ENCODE assay signal across 13 cellular contexts in genomic region chr22:27252282-27253049, GRCh38.
DNase-seq lines count a peak whose midpoint lies in the region; FAIRE-seq and TF ChIP-seq lines count a peak whose summit lies in the region.
"Had no signal": no experiment of that assay in that cellular context is flagged by ENCODE, and none has a peak within 500 bp of the region (broad histone marks: within the 10 kb centered on the region; RNA-seq: fewer than 3 reads in every experiment).

No MANE protein-coding gene starts in this region.

- H3K4me1 Mint-ChIP-seq in nephron = peaks cover 55% of the 10 kb centered on the region
- peaks cover 8% of the 10 kb centered on the region for H3K4me1 Mint-ChIP-seq in chondrocyte (ENCODE audit: low read depth)
- H3K4me1 Mint-ChIP-seq: central memory CD8-positive, alpha-beta T cell had no signal

- H3K4me3 Mint-ChIP-seq in nephron = no peak overlapping the region
- H3K4me3 Mint-ChIP-seq in chondrocyte (ENCODE audit: unreplicated experiment) = no peak overlapping the region
- H3K4me3 Mint-ChIP-seq: central memory CD8-positive, alpha-beta T cell had no signal

- peaks cover 3% of the 10 kb centered on the region for H3K27me3 Mint-ChIP-seq in nephron (ENCODE audit: low read depth)
- no peaks in the 10 kb centered on the region for H3K27me3 Mint-ChIP-seq in chondrocyte (ENCODE audit: low read depth)
- H3K27me3 Mint-ChIP-seq: central memory CD8-positive, alpha-beta T cell had no signal

- H3K4me3 ChIP-seq in AG10803 (ENCODE audit: low read length) = no peak overlapping the region
- H3K4me3 ChIP-seq in bronchial epithelial cell (ENCODE audit: low read depth, low read length) = no peak overlapping the region
- H3K4me3 ChIP-seq: prostate gland had no signal

- H3K27ac Mint-ChIP-seq in nephron (peak overlapping the region in 2 of 3 experiments; percentile 95 to 97), chondrocyte (ENCODE audit: unreplicated experiment) (no peak overlapping the region)

- FAIRE-seq in bronchial epithelial cell (lab: Jason Lieb, UNC) = no peak

- TF ChIP-seq CTCF in AG10803 (conservative IDR thresholded peaks at IDR 0.05; ENCODE audit: low read length) = no peak
- no peak for TF ChIP-seq CTCF in bronchial epithelial cell (IDR thresholded peaks at IDR 0.05; ENCODE audit: insufficient read depth, low read length, severe bottlenecking)
- no peak for TF ChIP-seq CTCF in nephron (IDR thresholded peaks at IDR 0.05; ENCODE audit: unreplicated experiment in 3 of 3)
- TF ChIP-seq CTCF in GM13976 (IDR thresholded peaks at IDR 0.05; ENCODE audit: borderline replicate concordance, control extremely low read depth, extremely low read depth, insufficient read depth, missing control alignments) = no peak
- no peak for TF ChIP-seq CTCF in chondrocyte (IDR thresholded peaks at IDR 0.05)
- no peak for TF ChIP-seq CTCF in GM10266 (IDR thresholded peaks at IDR 0.05; ENCODE audit: control insufficient read depth, insufficient read depth, low read depth, missing control alignments)

- H3K36me3 ChIP-seq in bronchial epithelial cell (ENCODE audit: control insufficient read depth, insufficient read depth, low read length) = no peaks in the 10 kb centered on the region
- H3K36me3 ChIP-seq: prostate gland had no signal

- H3K9me3 Mint-ChIP-seq in nephron (peaks cover 22% of the 10 kb centered on the region), chondrocyte (ENCODE audit: low read depth) (peaks cover 19% of the 10 kb centered on the region)

- H3K36me3 Mint-ChIP-seq in nephron (ENCODE audit: low read depth) = peaks cover 7% of the 10 kb centered on the region
- peaks cover 6% of the 10 kb centered on the region for H3K36me3 Mint-ChIP-seq in chondrocyte (ENCODE audit: low read depth)

- DNase-seq in AG10803 (ENCODE audit: low read depth) (peak; percentile 89), HS-5 (ENCODE audit: low read depth) (peak; percentile 49), bronchial epithelial cell (ENCODE audit: low read depth) (peak; percentile 89), GM13976 (ENCODE audit: low spot score) (no peak), chondrocyte (ENCODE audit: low spot score) (no peak), GM10266 (ENCODE audit: extremely low spot score) (no peak), NCI-H345 treated with DMSO at 0.1 percent for 48 hours (lab: John Stamatoyannopoulos, UW; ENCODE audit: unreplicated experiment) (no peak)
- DNase-seq: activated CD8-positive, alpha-beta memory T cell treated with anti-CD3 and anti-CD28 coated beads for 24 hours; DND-41; SHP77 treated with DMSO at 0.1 percent for 48 hours had no signal

- no peaks in the 10 kb centered on the region for H3K27me3 ChIP-seq in bronchial epithelial cell (ENCODE audit: control insufficient read depth, insufficient read depth, low read length)

- in situ Hi-C loops in GM13976 (cut with MboI; ENCODE audit: low sequenced_read_pairs, unreplicated experiment) = no loop called here

Comparison
In these comparisons a context has a peak if more than half of its experiments do, and no peak if none do; other contexts are left out.
1. DNase-seq: peak in AG10803 (single experiment), HS-5 (single experiment) and bronchial epithelial cell (single experiment); none in GM13976 (single experiment), chondrocyte (single experiment), GM10266 (single experiment) and NCI-H345 treated with DMSO at 0.1 percent for 48 hours (single experiment).